In the genomic region with DNA sequence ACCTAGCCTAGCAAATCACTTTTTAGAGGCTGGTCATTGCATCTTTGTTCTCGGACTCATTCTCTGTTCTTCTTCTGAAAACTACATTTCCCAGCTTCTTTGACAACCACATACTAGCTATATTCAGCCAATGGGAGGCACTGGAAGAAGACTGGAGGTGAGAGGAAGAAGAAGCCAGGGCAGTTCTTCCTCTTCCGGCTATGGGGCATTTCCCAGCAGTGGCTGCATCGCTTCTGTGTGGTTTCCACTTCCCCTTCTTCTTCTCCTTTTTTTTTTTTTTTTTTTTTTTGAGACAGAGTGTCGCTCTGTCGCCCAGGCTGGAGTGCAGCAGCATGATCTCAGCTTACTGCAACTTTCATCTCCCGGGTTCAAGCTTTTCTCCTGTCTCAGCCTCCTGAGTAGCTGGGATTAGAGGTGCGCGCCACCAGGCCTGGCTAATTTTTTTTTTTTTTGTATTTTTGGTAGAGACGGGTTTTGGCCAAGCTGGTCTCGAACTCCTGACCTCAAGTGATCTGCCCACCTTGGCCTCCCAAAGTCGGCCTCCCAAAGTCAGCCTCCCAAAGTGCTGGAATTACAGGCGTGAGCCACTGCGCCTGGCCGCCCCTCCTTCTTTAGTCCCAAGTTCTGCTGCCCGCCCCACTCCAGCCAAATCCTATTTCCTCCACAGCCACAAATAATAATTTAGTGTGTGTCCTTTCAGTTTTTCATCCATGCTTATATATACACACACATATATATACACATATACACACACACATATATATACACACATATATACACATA, we compare ENCODE assay signal across 8 cellular contexts. TPM values are rescaled to one million over a fixed set of nuclear protein-coding genes. Genes with fewer than 3 reads are reported as not detected.
A peak's percentile ranks its signal among the peaks of the same experiment; 100 is the strongest.
DNase-seq lines count a peak whose midpoint lies in the region; ATAC-seq and TF ChIP-seq lines count a peak whose summit lies in the region.

No MANE protein-coding gene starts in this region.

- H3K27me3 ChIP-seq in Caco-2 (replicated peaks; ENCODE audit: control insufficient read depth, insufficient read depth, low read length) = no peaks in the 10 kb centered on the region

- BruUV-seq in Caco-2 (replicated peaks; lab: Mats Ljungman, UMichigan) = no TSS peak

- in situ Hi-C loops in ACHN (cut with HindIII; ENCODE audit: low pct_ligation_motif_present, low pct_unique_long_range_greater_than_20kb, low sequenced_read_pairs) = no loop called here

- H3K9me3 Mint-ChIP-seq in activated B cell treated with CpG ODN at 0.5 μM for 24 hours (no peaks in the 10 kb centered on the region), memory B cell (no peaks in the 10 kb centered on the region), Caco-2 (ENCODE audit: unreplicated experiment) (no peaks in the 10 kb centered on the region)

- H3K36me3 Mint-ChIP-seq in activated B cell treated with CpG ODN at 0.5 μM for 24 hours (ENCODE audit: low read depth) (no peaks in the 10 kb centered on the region), memory B cell (no peaks in the 10 kb centered on the region), Caco-2 (ENCODE audit: insufficient read depth, unreplicated experiment) (peaks cover 4% of the 10 kb centered on the region)

- CTCF ChIA-PET in activated B cell treated with CpG ODN at 0.5 μM for 24 hours (lab: Charles Lee) (interaction anchor here (0.5 kb wide), 1 partner anchor 1670 kb away, joined by 3 read pairs; no protein-coding TSS in a partner anchor), Caco-2 (lab: Charles Lee) (no interaction called here)

- DNase-seq in GM10266 (ENCODE audit: extremely low spot score) (peak; percentile 29), activated B cell treated with CpG ODN at 0.5 μM for 24 hours (peak; percentile 22), memory B cell (ENCODE audit: low spot score in 2 of 2) (peak; percentile 22 to 66), Caco-2 (no peak), ACHN (no peak), HCEC 1CT (no peak)

- no peak overlapping the region for H3K4me3 ChIP-seq in Caco-2 (ENCODE audit: low read depth, low read length)

- H3K9me3 ChIP-seq in Caco-2 = no peaks in the 10 kb centered on the region

- ATAC-seq in HG03175 (IDR thresholded peaks at IDR 0.05; ENCODE audit: unreplicated experiment) (peak; percentile 61), activated B cell treated with CpG ODN at 0.5 μM for 24 hours (ENCODE audit: low read depth) (peak; percentile 99), memory B cell (ENCODE audit: low read depth) (peak; percentile 100), HG03108 (IDR thresholded peaks at IDR 0.05; ENCODE audit: unreplicated experiment) (no peak)

- H3K4me3 Mint-ChIP-seq in activated B cell treated with CpG ODN at 0.5 μM for 24 hours = peak overlapping the region; percentile 29
- H3K4me3 Mint-ChIP-seq in memory B cell = peak overlapping the region; percentile 64
- no peak overlapping the region for H3K4me3 Mint-ChIP-seq in Caco-2 (ENCODE audit: unreplicated experiment)

- POLR2A ChIA-PET in activated B cell treated with CpG ODN at 0.5 μM for 24 hours (lab: Charles Lee) (interaction anchor here (0.6 to 0.9 kb wide), 7 partner anchors 9 to 1726 kb away, joined by 3 to 9 read pairs (median 4); partner anchors contain the start of gene UBAP2), Caco-2 (lab: Charles Lee) (no interaction called here)

- H3K27me3 Mint-ChIP-seq in activated B cell treated with CpG ODN at 0.5 μM for 24 hours (peaks cover 12% of the 10 kb centered on the region), memory B cell (peaks cover 2% of the 10 kb centered on the region), Caco-2 (ENCODE audit: insufficient read depth, unreplicated experiment) (no peaks in the 10 kb centered on the region)

- intact Hi-C loops in activated B cell treated with CpG ODN at 0.5 μM for 24 hours (cut with micrococcal nuclease) = loop anchor here (1.0 to 2.0 kb wide), 3 partner anchors 7 to 355 kb away; partner anchors contain the start of genes DCAF12, UBAP1 and UBE2R2
- intact Hi-C loops in Caco-2 (cut with micrococcal nuclease; ENCODE audit: unreplicated experiment) = no loop called here

- no peaks in the 10 kb centered on the region for H3K4me1 ChIP-seq in Caco-2

- H3K4me1 Mint-ChIP-seq in activated B cell treated with CpG ODN at 0.5 μM for 24 hours = peaks cover 11% of the 10 kb centered on the region
- H3K4me1 Mint-ChIP-seq in memory B cell = peaks cover 7% of the 10 kb centered on the region
- H3K4me1 Mint-ChIP-seq in Caco-2 (ENCODE audit: low read depth, unreplicated experiment) = no peaks in the 10 kb centered on the region

- TF ChIP-seq CTCF in GM10266 (IDR thresholded peaks at IDR 0.05; ENCODE audit: control insufficient read depth, insufficient read depth, low read depth, missing control alignments) = no peak
- TF ChIP-seq CTCF in activated B cell treated with CpG ODN at 0.5 μM for 24 hours (IDR thresholded peaks at IDR 0.05) = no peak
- no peak for TF ChIP-seq CTCF in Caco-2 (IDR thresholded peaks at IDR 0.05; ENCODE audit: insufficient read depth in 1 of 2, low read depth in 1 of 2, low read length in 1 of 2, severe bottlenecking in 1 of 2, unreplicated experiment in 1 of 2)

- no peaks in the 10 kb centered on the region for H3K36me3 ChIP-seq in Caco-2 (ENCODE audit: control insufficient read depth, insufficient read depth, low read length)

- no peak overlapping the region for H3K27ac Mint-ChIP-seq in activated B cell treated with CpG ODN at 0.5 μM for 24 hours
- H3K27ac Mint-ChIP-seq in memory B cell = peak overlapping the region; percentile 14
- H3K27ac Mint-ChIP-seq in Caco-2 (ENCODE audit: unreplicated experiment) = no peak overlapping the region

RNA-seq across cellular contexts. Expression of gene UBAP1, which starts 6.9 kb away (rescaled TPM):
- 28.3 and 30.6 TPM in 2 replicates for total RNA-seq in activated B cell treated with CpG ODN at 0.5 μM for 24 hours
- total RNA-seq in Caco-2 (2022) = 32.5 and 33.2 TPM in 2 replicates

RNA-seq across cellular contexts. Expression of gene DCAF12, which starts 45.4 kb away (rescaled TPM):
- total RNA-seq in activated B cell treated with CpG ODN at 0.5 μM for 24 hours (3.8 and 5.9 TPM in 2 replicates), Caco-2 (2022) (33.0 and 34.1 TPM in 2 replicates)

Comparison
In these comparisons a context has a peak if more than half of its experiments do, and no peak if none do; other contexts are left out.
1. DNase-seq: peak in GM10266 (single experiment), activated B cell treated with CpG ODN at 0.5 μM for 24 hours (single experiment) and memory B cell (2 of 2); none in Caco-2 (0 of 2), ACHN (single experiment) and HCEC 1CT (single experiment).